2 cellular contexts compared by ENCODE assay signal in the genomic region with DNA sequence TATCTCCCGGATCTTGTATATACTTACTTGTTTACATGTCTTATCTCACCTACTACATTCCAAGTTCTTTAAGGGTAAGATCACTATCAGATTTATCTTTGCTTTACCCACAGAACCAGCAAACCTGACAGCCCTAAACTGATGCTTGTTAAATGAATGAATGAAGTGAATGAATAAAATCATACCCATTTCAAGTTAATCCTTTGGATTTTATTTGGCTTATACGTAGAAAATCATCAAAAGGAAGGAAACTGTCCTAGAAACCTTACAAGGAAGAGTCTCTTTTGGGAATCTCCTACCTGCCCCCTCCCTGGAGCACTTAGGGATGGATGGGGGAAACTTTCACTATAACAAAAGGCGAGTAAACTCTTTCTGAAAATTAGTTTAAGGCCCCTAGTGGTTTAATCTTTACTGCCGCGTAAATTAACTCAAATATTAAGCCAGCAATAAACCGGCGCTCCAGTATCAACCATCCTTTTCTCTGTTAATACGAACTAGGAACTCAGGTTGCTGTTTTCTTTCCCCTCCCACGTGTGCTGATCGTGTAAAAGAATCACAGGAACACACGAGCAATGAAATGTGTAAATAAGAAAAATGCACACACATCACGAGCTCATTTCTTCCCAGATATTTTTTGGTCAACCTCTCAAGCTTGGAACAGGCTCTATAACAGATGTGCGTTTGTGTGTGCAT.
TF ChIP-seq lines count a peak whose summit lies in the region.

No MANE protein-coding gene starts in this region.

TF ChIP-seq in A549, 52 proteins besides CTCF, POLR2A, EP300 and RAD21 (continued from another document):
- no peak for TF ChIP-seq RCOR1 (IDR thresholded peaks at IDR 0.05; ENCODE audit: low read depth, low read length)

TF ChIP-seq in HepG2, 621 proteins besides CTCF, POLR2A, EP300 and RAD21 (continued from another document):
- TF ChIP-seq, protein P1, sequence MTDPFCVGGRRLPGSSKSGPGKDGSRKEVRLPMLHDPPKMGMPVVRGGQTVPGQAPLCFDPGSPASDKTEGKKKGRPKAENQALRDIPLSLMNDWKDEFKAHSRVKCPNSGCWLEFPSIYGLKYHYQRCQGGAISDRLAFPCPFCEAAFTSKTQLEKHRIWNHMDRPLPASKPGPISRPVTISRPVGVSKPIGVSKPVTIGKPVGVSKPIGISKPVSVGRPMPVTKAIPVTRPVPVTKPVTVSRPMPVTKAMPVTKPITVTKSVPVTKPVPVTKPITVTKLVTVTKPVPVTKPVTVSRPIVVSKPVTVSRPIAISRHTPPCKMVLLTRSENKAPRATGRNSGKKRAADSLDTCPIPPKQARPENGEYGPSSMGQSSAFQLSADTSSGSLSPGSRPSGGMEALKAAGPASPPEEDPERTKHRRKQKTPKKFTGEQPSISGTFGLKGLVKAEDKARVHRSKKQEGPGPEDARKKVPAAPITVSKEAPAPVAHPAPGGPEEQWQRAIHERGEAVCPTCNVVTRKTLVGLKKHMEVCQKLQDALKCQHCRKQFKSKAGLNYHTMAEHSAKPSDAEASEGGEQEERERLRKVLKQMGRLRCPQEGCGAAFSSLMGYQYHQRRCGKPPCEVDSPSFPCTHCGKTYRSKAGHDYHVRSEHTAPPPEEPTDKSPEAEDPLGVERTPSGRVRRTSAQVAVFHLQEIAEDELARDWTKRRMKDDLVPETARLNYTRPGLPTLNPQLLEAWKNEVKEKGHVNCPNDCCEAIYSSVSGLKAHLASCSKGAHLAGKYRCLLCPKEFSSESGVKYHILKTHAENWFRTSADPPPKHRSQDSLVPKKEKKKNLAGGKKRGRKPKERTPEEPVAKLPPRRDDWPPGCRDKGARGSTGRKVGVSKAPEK (CRISPR knock-in tag; IDR thresholded peaks at IDR 0.05; ENCODE audit: borderline replicate concordance): 0 out of 2 replicates have a peak, but pooled peaks have one; percentile 5
- TF ChIP-seq ZNF891 (CRISPR knock-in tag; IDR thresholded peaks at IDR 0.05) (no peak), MATR3 (CRISPR knock-in tag; IDR thresholded peaks at IDR 0.05) (no peak), ZNF251 (CRISPR knock-in tag; IDR thresholded peaks at IDR 0.05) (no peak), ZNF850 (CRISPR knock-in tag; conservative IDR thresholded peaks at IDR 0.05) (no peak; the same call in 1 of the 2 replicates), ZNF335 (CRISPR knock-in tag; IDR thresholded peaks at IDR 0.05) (0 out of 2 replicates have a peak, but pooled peaks have one; percentile 3), ZNF678 (CRISPR knock-in tag; IDR thresholded peaks at IDR 0.05) (no peak), TCF7L2 (IDR thresholded peaks at IDR 0.05; ENCODE audit: low read depth, low read length) (no peak), RBM39 (IDR thresholded peaks at IDR 0.05; ENCODE audit: low read depth, low read length, poor library complexity, severe bottlenecking) (no peak), SKI (IDR thresholded peaks at IDR 0.05; ENCODE audit: partially characterized antibody) (no peak), ZNF354B (CRISPR knock-in tag; IDR thresholded peaks at IDR 0.05) (no peak), ETV5 (CRISPR knock-in tag; IDR thresholded peaks at IDR 0.05; ENCODE audit: borderline replicate concordance) (no peak), CBX5 (CRISPR knock-in tag; IDR thresholded peaks at IDR 0.05; ENCODE audit: borderline replicate concordance) (no peak), ZNF24 (IDR thresholded peaks at IDR 0.05) (peak; percentile 86), ZNF709 (CRISPR knock-in tag; IDR thresholded peaks at IDR 0.05) (no peak), CHD2 (IDR thresholded peaks at IDR 0.05; ENCODE audit: low read depth, low read length) (no peak), NAIF1 (CRISPR knock-in tag; IDR thresholded peaks at IDR 0.05; ENCODE audit: borderline replicate concordance) (no peak), CEBPG (CRISPR knock-in tag; IDR thresholded peaks at IDR 0.05) (no peak), ZNF543 (CRISPR knock-in tag; IDR thresholded peaks at IDR 0.05) (no peak), JARID2 (CRISPR knock-in tag; IDR thresholded peaks at IDR 0.05; ENCODE audit: insufficient replicate concordance) (no peak), PITX1 (CRISPR knock-in tag; IDR thresholded peaks at IDR 0.05) (no peak), ATF1 (CRISPR knock-in tag; IDR thresholded peaks at IDR 0.05) (0 out of 2 replicates have a peak, but pooled peaks have one; percentile 33), HNRNPK (IDR thresholded peaks at IDR 0.05; ENCODE audit: low read depth, low read length, poor library complexity, severe bottlenecking) (no peak), PHF8 (CRISPR knock-in tag; IDR thresholded peaks at IDR 0.05) (no peak), ZNF557 (CRISPR knock-in tag; IDR thresholded peaks at IDR 0.05) (no peak)
- TF ChIP-seq, protein P2, sequence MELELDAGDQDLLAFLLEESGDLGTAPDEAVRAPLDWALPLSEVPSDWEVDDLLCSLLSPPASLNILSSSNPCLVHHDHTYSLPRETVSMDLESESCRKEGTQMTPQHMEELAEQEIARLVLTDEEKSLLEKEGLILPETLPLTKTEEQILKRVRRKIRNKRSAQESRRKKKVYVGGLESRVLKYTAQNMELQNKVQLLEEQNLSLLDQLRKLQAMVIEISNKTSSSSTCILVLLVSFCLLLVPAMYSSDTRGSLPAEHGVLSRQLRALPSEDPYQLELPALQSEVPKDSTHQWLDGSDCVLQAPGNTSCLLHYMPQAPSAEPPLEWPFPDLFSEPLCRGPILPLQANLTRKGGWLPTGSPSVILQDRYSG (CRISPR knock-in tag; IDR thresholded peaks at IDR 0.05): no peak
- TF ChIP-seq, protein P3, sequence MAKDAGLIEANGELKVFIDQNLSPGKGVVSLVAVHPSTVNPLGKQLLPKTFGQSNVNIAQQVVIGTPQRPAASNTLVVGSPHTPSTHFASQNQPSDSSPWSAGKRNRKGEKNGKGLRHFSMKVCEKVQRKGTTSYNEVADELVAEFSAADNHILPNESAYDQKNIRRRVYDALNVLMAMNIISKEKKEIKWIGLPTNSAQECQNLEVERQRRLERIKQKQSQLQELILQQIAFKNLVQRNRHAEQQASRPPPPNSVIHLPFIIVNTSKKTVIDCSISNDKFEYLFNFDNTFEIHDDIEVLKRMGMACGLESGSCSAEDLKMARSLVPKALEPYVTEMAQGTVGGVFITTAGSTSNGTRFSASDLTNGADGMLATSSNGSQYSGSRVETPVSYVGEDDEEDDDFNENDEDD (CRISPR knock-in tag; IDR thresholded peaks at IDR 0.05; ENCODE audit: borderline replicate concordance): no peak
- TF ChIP-seq, protein P4, sequence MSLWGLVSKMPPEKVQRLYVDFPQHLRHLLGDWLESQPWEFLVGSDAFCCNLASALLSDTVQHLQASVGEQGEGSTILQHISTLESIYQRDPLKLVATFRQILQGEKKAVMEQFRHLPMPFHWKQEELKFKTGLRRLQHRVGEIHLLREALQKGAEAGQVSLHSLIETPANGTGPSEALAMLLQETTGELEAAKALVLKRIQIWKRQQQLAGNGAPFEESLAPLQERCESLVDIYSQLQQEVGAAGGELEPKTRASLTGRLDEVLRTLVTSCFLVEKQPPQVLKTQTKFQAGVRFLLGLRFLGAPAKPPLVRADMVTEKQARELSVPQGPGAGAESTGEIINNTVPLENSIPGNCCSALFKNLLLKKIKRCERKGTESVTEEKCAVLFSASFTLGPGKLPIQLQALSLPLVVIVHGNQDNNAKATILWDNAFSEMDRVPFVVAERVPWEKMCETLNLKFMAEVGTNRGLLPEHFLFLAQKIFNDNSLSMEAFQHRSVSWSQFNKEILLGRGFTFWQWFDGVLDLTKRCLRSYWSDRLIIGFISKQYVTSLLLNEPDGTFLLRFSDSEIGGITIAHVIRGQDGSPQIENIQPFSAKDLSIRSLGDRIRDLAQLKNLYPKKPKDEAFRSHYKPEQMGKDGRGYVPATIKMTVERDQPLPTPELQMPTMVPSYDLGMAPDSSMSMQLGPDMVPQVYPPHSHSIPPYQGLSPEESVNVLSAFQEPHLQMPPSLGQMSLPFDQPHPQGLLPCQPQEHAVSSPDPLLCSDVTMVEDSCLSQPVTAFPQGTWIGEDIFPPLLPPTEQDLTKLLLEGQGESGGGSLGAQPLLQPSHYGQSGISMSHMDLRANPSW (CRISPR knock-in tag; IDR thresholded peaks at IDR 0.05; ENCODE audit: borderline replicate concordance): no peak
- TF ChIP-seq, protein P5, sequence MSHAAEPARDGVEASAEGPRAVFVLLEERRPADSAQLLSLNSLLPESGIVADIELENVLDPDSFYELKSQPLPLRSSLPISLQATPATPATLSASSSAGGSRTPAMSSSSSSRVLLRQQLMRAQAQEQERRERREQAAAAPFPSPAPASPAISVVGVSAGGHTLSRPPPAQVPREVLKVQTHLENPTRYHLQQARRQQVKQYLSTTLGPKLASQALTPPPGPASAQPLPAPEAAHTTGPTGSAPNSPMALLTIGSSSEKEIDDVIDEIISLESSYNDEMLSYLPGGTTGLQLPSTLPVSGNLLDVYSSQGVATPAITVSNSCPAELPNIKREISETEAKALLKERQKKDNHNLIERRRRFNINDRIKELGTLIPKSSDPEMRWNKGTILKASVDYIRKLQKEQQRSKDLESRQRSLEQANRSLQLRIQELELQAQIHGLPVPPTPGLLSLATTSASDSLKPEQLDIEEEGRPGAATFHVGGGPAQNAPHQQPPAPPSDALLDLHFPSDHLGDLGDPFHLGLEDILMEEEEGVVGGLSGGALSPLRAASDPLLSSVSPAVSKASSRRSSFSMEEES (CRISPR knock-in tag; IDR thresholded peaks at IDR 0.05): 0 out of 2 replicates have a peak, but pooled peaks have one; percentile 12
- TF ChIP-seq, protein P6, sequence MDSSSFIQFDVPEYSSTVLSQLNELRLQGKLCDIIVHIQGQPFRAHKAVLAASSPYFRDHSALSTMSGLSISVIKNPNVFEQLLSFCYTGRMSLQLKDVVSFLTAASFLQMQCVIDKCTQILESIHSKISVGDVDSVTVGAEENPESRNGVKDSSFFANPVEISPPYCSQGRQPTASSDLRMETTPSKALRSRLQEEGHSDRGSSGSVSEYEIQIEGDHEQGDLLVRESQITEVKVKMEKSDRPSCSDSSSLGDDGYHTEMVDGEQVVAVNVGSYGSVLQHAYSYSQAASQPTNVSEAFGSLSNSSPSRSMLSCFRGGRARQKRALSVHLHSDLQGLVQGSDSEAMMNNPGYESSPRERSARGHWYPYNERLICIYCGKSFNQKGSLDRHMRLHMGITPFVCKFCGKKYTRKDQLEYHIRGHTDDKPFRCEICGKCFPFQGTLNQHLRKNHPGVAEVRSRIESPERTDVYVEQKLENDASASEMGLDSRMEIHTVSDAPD (CRISPR knock-in tag; IDR thresholded peaks at IDR 0.05): no peak
- TF ChIP-seq, protein P7, sequence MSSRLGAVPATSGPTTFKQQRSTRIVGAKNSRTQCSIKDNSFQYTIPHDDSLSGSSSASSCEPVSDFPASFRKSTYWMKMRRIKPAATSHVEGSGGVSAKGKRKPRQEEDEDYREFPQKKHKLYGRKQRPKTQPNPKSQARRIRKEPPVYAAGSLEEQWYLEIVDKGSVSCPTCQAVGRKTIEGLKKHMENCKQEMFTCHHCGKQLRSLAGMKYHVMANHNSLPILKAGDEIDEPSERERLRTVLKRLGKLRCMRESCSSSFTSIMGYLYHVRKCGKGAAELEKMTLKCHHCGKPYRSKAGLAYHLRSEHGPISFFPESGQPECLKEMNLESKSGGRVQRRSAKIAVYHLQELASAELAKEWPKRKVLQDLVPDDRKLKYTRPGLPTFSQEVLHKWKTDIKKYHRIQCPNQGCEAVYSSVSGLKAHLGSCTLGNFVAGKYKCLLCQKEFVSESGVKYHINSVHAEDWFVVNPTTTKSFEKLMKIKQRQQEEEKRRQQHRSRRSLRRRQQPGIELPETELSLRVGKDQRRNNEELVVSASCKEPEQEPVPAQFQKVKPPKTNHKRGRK (CRISPR knock-in tag; IDR thresholded peaks at IDR 0.05): no peak
- TF ChIP-seq, protein P8, sequence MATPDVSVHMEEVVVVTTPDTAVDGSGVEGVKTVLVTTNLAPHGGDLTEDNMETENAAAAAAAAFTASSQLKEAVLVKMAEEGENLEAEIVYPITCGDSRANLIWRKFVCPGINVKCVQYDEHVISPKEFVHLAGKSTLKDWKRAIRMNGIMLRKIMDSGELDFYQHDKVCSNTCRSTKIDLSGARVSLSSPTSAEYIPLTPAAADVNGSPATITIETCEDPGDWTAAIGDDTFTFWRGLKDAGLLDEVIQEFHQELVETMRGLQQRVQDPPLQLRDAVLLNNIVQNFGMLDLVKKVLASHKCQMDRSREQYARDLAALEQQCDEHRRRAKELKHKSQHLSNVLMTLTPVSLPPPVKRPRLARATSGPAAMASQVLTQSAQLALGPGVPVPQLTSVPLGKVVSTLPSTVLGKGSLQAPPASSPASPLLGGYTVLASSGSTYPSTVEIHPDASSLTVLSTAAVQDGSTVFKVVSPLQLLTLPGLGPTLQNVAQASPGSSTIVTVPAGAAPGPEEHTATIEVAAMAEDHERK (CRISPR knock-in tag; IDR thresholded peaks at IDR 0.05; ENCODE audit: low read depth): no peak
- TF ChIP-seq, protein P9, sequence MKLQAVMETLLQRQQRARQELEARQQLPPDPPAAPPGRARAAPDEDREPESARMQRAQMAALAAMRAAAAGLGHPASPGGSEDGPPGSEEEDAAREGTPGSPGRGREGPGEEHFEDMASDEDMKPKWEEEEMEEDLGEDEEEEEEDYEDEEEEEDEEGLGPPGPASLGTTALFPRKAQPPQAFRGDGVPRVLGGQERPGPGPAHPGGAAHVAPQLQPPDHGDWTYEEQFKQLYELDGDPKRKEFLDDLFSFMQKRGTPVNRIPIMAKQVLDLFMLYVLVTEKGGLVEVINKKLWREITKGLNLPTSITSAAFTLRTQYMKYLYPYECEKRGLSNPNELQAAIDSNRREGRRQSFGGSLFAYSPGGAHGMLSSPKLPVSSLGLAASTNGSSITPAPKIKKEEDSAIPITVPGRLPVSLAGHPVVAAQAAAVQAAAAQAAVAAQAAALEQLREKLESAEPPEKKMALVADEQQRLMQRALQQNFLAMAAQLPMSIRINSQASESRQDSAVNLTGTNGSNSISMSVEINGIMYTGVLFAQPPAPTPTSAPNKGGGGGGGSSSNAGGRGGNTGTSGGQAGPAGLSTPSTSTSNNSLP (IDR thresholded peaks at IDR 0.05; ENCODE audit: low read depth, low read length): peak; percentile 32; the same call in 1 of the 2 replicates
- TF ChIP-seq, protein P10, sequence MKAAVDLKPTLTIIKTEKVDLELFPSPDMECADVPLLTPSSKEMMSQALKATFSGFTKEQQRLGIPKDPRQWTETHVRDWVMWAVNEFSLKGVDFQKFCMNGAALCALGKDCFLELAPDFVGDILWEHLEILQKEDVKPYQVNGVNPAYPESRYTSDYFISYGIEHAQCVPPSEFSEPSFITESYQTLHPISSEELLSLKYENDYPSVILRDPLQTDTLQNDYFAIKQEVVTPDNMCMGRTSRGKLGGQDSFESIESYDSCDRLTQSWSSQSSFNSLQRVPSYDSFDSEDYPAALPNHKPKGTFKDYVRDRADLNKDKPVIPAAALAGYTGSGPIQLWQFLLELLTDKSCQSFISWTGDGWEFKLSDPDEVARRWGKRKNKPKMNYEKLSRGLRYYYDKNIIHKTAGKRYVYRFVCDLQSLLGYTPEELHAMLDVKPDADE (CRISPR knock-in tag; IDR thresholded peaks at IDR 0.05): no peak
